Comparison of ENCODE assay signal across 19 cellular contexts in the genomic region with DNA sequence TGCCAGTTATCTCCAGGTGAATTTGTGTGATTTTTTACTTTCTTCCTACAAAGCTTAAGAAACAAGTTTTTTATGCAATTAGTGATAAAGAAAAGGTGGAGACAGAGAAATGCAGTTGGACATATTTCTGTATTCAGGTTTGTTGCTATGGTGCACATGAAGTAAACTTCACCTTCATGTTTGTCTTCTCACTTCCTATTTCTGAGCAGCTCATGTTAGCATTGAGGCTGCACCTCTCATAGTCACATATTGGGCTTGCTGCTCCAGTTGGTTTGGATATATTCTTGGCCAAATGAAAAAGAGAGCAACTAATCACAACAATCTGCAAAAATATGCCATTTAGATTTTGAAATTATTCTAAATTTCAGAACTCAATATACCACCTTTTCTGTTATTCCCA.
"Had no signal": no experiment of that assay in that cellular context is flagged by ENCODE, and none has a peak within 500 bp of the region (broad histone marks: within the 10 kb centered on the region; RNA-seq: fewer than 3 reads in every experiment).

No MANE protein-coding gene starts in this region.

- H3K27me3 ChIP-seq: cardiac muscle cell, esophagus muscularis mucosa, heart right ventricle, left lung, tibial artery, uterus had no signal

- FAIRE-seq: endothelial cell of umbilical vein had no signal

- ATAC-seq: activated CD8-positive, alpha-beta T cell treated with anti-CD3 and anti-CD28 coated beads for 36 hours; activated T-helper 17 cell treated with anti-CD3 and anti-CD28 coated beads, Interleukin-2, amount 50 U/mL, for 72 hours; heart right ventricle; left lung had no signal

- H3K36me3 ChIP-seq: cardiac muscle cell, esophagus muscularis mucosa, heart right ventricle, left lung, tibial artery, uterus had no signal

- H3K9me3 ChIP-seq: esophagus muscularis mucosa, heart right ventricle, left lung, tibial artery, uterus had no signal

- DNase-seq: activated B cell treated with CpG ODN at 0.5 μM for 24 hours; activated CD4-positive, alpha-beta T cell treated with anti-CD3 and anti-CD28 coated beads for 48 hours; activated CD8-positive, alpha-beta T cell treated with anti-CD3 and anti-CD28 coated beads for 36 hours; activated naive CD4-positive, alpha-beta T cell treated with Interleukin-2 at 50 U/mL for 16 hours; activated naive CD8-positive, alpha-beta T cell treated with anti-CD3 and anti-CD28 coated beads, Interleukin-2, amount 10 ng/mL, durations not matched to agents 7 days and 5 days; activated T-cell treated with anti-CD3 and anti-CD28 coated beads, Interleukin-2, amount 50 U/mL, for 1 hour; amygdala; effector CD8-positive, alpha-beta T cell; heart right ventricle; left lung; stimulated activated CD8-positive, alpha-beta memory T cell treated with anti-CD3 and anti-CD28 coated beads, Interleukin-4, amount 100 ng/mL, for 48 hours; stimulated activated naive CD4-positive, alpha-beta T cell treated with Interleukin-2 at 50 U/mL for 16 hours; substantia nigra; tibial artery; uterus had no signal

- H3K4me3 ChIP-seq: cardiac muscle cell, esophagus muscularis mucosa, heart right ventricle, left lung, tibial artery, uterus had no signal

- H3K27ac ChIP-seq: cardiac muscle cell, esophagus muscularis mucosa, heart right ventricle, left lung, tibial artery, uterus had no signal

- H3K4me1 ChIP-seq: esophagus muscularis mucosa, heart right ventricle, left lung, tibial artery, uterus had no signal
